Comparison of ENCODE assay signal across 25 cellular contexts in genomic region chr1:184383772-184384323, GRCh38.
"Had no signal": no experiment of that assay in that cellular context is flagged by ENCODE, and none has a peak within 500 bp of the region (broad histone marks: within the 10 kb centered on the region; RNA-seq: fewer than 3 reads in every experiment).

No MANE protein-coding gene starts in this region.

- H3K9me3 Mint-ChIP-seq: memory B cell; natural killer cell; stimulated activated naive CD8-positive, alpha-beta T cell treated with anti-CD3 and anti-CD28 coated beads, Interleukin-15, amount 100 ng/mL, for 72 hours had no signal

- H3K4me3 ChIP-seq: coronary artery, esophagus squamous epithelium, lung, prostate gland, right atrium auricular region, smooth muscle cell, suprapubic skin, transverse colon, vagina had no signal

- H3K4me1 ChIP-seq: parathyroid adenoma, prostate gland had no signal

- H3K36me3 ChIP-seq: esophagus squamous epithelium, prostate gland, right atrium auricular region, suprapubic skin, transverse colon, vagina had no signal

- H3K27ac ChIP-seq: coronary artery, esophagus squamous epithelium, parathyroid adenoma, prostate gland, right atrium auricular region, suprapubic skin, transverse colon, vagina had no signal

- H3K9ac ChIP-seq: parathyroid adenoma had no signal

- H3K4me2 ChIP-seq: smooth muscle cell had no signal

- H3K27me3 ChIP-seq: esophagus squamous epithelium, right atrium auricular region, suprapubic skin, transverse colon, vagina had no signal

- H3K36me3 Mint-ChIP-seq: memory B cell, natural killer cell had no signal

- H3K9me3 ChIP-seq: esophagus squamous epithelium, prostate gland, right atrium auricular region, suprapubic skin, transverse colon, vagina had no signal

- H2AFZ ChIP-seq: parathyroid adenoma had no signal

- ATAC-seq: left lobe of liver; natural killer cell; sciatic nerve; stimulated activated naive CD8-positive, alpha-beta T cell treated with anti-CD3 and anti-CD28 coated beads, Interleukin-15, amount 100 ng/mL, for 72 hours had no signal

- DNase-seq: dermis blood vessel endothelial cell; effector memory CD4-positive, alpha-beta T cell; esophagus squamous epithelium; foreskin melanocyte; hypothalamus; kidney; natural killer cell; stimulated activated CD4-positive, alpha-beta T cell treated with anti-CD3 and anti-CD28 coated beads, Interleukin-12 subunit alpha, Interleukin-12 subunit beta, amount 100 ng/mL, for 4 hours; stimulated activated CD4-positive, alpha-beta T cell treated with anti-CD3 and anti-CD28 coated beads, Interleukin-1b, Interleukin-23, amount 100 ng/mL, for 48 hours; stimulated activated CD4-positive, alpha-beta T cell treated with anti-CD3 and anti-CD28 coated beads, Interleukin-4, amount 100 ng/mL, for 1 hour; stimulated activated CD8-positive, alpha-beta memory T cell treated with anti-CD3 and anti-CD28 coated beads, Interleukin-4, amount 100 ng/mL, for 48 hours; stimulated activated naive CD4-positive, alpha-beta T cell; stimulated activated naive CD8-positive, alpha-beta T cell treated with anti-CD3 and anti-CD28 coated beads, Interleukin-15, amount 100 ng/mL, for 72 hours; transverse colon had no signal

- H3K79me2 ChIP-seq: parathyroid adenoma had no signal

- H3K27ac Mint-ChIP-seq: memory B cell; stimulated activated naive CD8-positive, alpha-beta T cell treated with anti-CD3 and anti-CD28 coated beads, Interleukin-15, amount 100 ng/mL, for 72 hours had no signal

- H3K4me3 Mint-ChIP-seq: memory B cell; stimulated activated naive CD8-positive, alpha-beta T cell treated with anti-CD3 and anti-CD28 coated beads, Interleukin-15, amount 100 ng/mL, for 72 hours had no signal
